Comparison of ENCODE assay signal across 8 cellular contexts in the genomic region with DNA sequence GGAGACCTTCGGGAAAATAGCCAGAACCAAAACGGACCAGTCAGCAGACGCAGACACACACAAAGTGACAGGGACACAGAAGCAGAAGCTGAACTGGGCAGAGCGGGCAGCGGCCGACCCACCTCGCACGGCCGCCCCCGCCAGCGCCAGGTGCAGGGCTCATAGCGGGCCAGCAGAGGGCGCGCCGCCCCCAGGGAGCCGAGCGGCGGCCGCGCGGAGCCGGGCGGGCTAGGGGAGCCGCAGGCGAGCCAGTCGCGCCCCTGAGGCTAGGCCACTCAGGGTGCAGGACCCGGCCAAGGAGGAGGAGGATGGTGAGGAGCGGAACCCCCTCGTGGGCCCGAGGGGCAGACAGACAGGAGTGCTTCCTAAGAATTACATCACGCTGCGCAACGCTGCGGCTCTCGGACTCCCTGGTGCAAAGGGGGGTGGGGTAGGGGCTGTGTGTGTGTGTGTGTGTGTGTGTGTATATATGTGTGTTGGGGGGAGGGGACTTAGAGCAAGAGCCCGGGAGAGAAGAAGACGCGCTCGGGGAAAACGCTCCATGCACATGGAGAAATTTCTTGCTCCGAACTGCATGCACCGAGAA. TPM values are rescaled to one million over a fixed set of nuclear protein-coding genes. Genes with fewer than 3 reads are reported as not detected.
DNase-seq lines count a peak whose midpoint lies in the region; ATAC-seq and TF ChIP-seq lines count a peak whose summit lies in the region.

No MANE protein-coding gene starts in this region.

- intact Hi-C loops in tibial artery (cut with DNase I; ENCODE audit: low total_unique reads), result loop anchor here (2.0 kb wide), 1 partner anchor 122 kb away; no protein-coding TSS in a partner anchor

- ATAC-seq in GM18909 (IDR thresholded peaks at IDR 0.05; ENCODE audit: poor library complexity, unreplicated experiment), result peak; percentile 64

- H3K36me3 ChIP-seq in Peyer's patch (no peaks in the 10 kb centered on the region), tibial artery (no peaks in the 10 kb centered on the region)

- H3K4me1 ChIP-seq in Peyer's patch (peaks cover 0 to 46% (median 25%) of the 10 kb centered on the region in 4 donors), tibial artery (peaks cover 4 to 50% (median 42%) of the 10 kb centered on the region in 4 donors)

- DNase-seq in AG09309 (ENCODE audit: low read depth) (no peak), HS-27A (ENCODE audit: low read depth) (peak; percentile 42), Peyer's patch (peak in 2 of 3 donors; percentile 62 to 66), germinal center (ENCODE audit: low spot score) (peak; percentile 79), nucleus accumbens (lab: John Stamatoyannopoulos, UW) (peak in 39 of 56 donors; percentile 12 to 79 (median 52)), tibial artery (peak; percentile 44 to 70)
- peak; percentile 51 for DNase-seq in activated gamma-delta T cell treated with anti-CD3 and anti-CD28 coated beads, Interleukin-2, amount 50 U/mL, for 16 hours (ENCODE audit: low read depth)

- TF ChIP-seq CTCF in AG09309 (IDR thresholded peaks at IDR 0.05; ENCODE audit: control insufficient read depth, insufficient read depth, low read depth, low read length, missing control alignments), result peak; percentile 57
- peak; percentile 69 to 93 (median 87) for TF ChIP-seq CTCF in Peyer's patch (IDR thresholded peaks at IDR 0.05)
- TF ChIP-seq CTCF in tibial artery (IDR thresholded peaks at IDR 0.05), result peak; percentile 93 to 95

- H3K4me3 ChIP-seq in AG09309 (ENCODE audit: control insufficient read depth, low read depth, low read length), result peak overlapping the region; percentile 48
- peak overlapping the region; percentile 29 to 59 (median 50) for H3K4me3 ChIP-seq in Peyer's patch
- peak overlapping the region; percentile 48 to 62 for H3K4me3 ChIP-seq in tibial artery

- no peak for TF ChIP-seq POLR2A in Peyer's patch (IDR thresholded peaks at IDR 0.05)

- H3K27me3 ChIP-seq in Peyer's patch (peaks cover 0 to 20% of the 10 kb centered on the region in 2 donors), tibial artery (peaks cover 0 to 47% of the 10 kb centered on the region in 2 donors)

- H3K9me3 ChIP-seq in Peyer's patch (no peaks in the 10 kb centered on the region), tibial artery (no peaks in the 10 kb centered on the region)

- H3K27ac ChIP-seq in Peyer's patch, result no peak overlapping the region
- no peak overlapping the region for H3K27ac ChIP-seq in tibial artery

RNA-seq across cellular contexts. Expression of a gene that starts 0.9 kb away (rescaled TPM):
- total RNA-seq in Peyer's patch, result under 1 TPM in 1 of 4 donors, not detected in 3; 0.40 TPM
